In genomic region chr12:53492188-53492587, GRCh38 we compare ENCODE assay signal across 8 cellular contexts. TPM values are rescaled to one million over a fixed set of nuclear protein-coding genes. Genes with fewer than 3 reads are reported as not detected.
A peak's percentile ranks its signal among the peaks of the same experiment; 100 is the strongest.
DNase-seq lines count a peak whose midpoint lies in the region; ATAC-seq, FAIRE-seq and TF ChIP-seq lines count a peak whose summit lies in the region.

No MANE protein-coding gene starts in this region.

- TF ChIP-seq CTCF in astrocyte (IDR thresholded peaks at IDR 0.05; ENCODE audit: insufficient read depth, low read depth, low read length) = no peak
- no peak for TF ChIP-seq CTCF in right lobe of liver (IDR thresholded peaks at IDR 0.05)
- no peak for TF ChIP-seq CTCF in tibial nerve (IDR thresholded peaks at IDR 0.05)

- peaks cover 34% of the 10 kb centered on the region for H3K79me2 ChIP-seq in astrocyte (ENCODE audit: insufficient read depth, low read length)

- H3K4me1 ChIP-seq in astrocyte (ENCODE audit: insufficient read depth, low read length) (peaks cover 11% of the 10 kb centered on the region), right lobe of liver (peaks cover 0 to 10% (median 0%) of the 10 kb centered on the region in 4 donors), tibial nerve (peaks cover 0 to 51% (median 22%) of the 10 kb centered on the region in 4 donors)

- H3K36me3 Mint-ChIP-seq in activated T-cell treated with anti-CD3 and anti-CD28 coated beads, Interleukin-2, amount 50 U/mL, for 72 hours (ENCODE audit: insufficient read depth in 2 of 2) = peaks cover 0 to 6% of the 10 kb centered on the region in 2 donors
- peaks cover 7% of the 10 kb centered on the region for H3K36me3 Mint-ChIP-seq in astrocyte (ENCODE audit: low read depth, unreplicated experiment)

- no peak for DNase-seq in activated T-cell treated with anti-CD3 and anti-CD28 coated beads, Interleukin-2, amount 50 U/mL, for 72 hours
- DNase-seq in activated T-cell treated with anti-CD3 and anti-CD28 coated beads, Interleukin-2, amount 50 U/mL, for 48 hours = no peak
- DNase-seq in astrocyte (ENCODE audit: low read depth) (no peak), right lobe of liver (peak in 1 of 3 donors; percentile 45), tibial nerve (ENCODE audit: low spot score in 2 of 2) (no peak), globus pallidus (ENCODE audit: low spot score) (no peak), GF-D8 (lab: John Stamatoyannopoulos, UW) (no peak), T1000 (lab: John Stamatoyannopoulos, UW) (no peak)

- no peaks in the 10 kb centered on the region for H3K36me3 ChIP-seq in astrocyte (ENCODE audit: insufficient read depth, low read length)
- H3K36me3 ChIP-seq in right lobe of liver = no peaks in the 10 kb centered on the region
- H3K36me3 ChIP-seq in tibial nerve = peaks cover 0 to 12% (median 2%) of the 10 kb centered on the region in 3 donors

- peak overlapping the region; percentile 87 for H3K4me2 ChIP-seq in astrocyte (ENCODE audit: low read length)

- no peak for ATAC-seq in activated T-cell treated with anti-CD3 and anti-CD28 coated beads, Interleukin-2, amount 50 U/mL, for 72 hours (replicated peaks in 1 of 2)
- ATAC-seq in right lobe of liver = no peak

- H4K20me1 ChIP-seq in astrocyte (ENCODE audit: insufficient read depth, low read length) = peaks cover 20% of the 10 kb centered on the region

- peak overlapping the region; percentile 66 to 97 for H3K4me3 Mint-ChIP-seq in activated T-cell treated with anti-CD3 and anti-CD28 coated beads, Interleukin-2, amount 50 U/mL, for 72 hours
- peak overlapping the region; percentile 82 for H3K4me3 Mint-ChIP-seq in astrocyte (ENCODE audit: unreplicated experiment)

- TF ChIP-seq POLR2A in right lobe of liver (IDR thresholded peaks at IDR 0.05) = no peak
- TF ChIP-seq POLR2A in tibial nerve (IDR thresholded peaks at IDR 0.05) = no peak

- H3K27me3 ChIP-seq in astrocyte (ENCODE audit: insufficient read depth, low read length) = no peaks in the 10 kb centered on the region
- H3K27me3 ChIP-seq in right lobe of liver = no peaks in the 10 kb centered on the region
- no peaks in the 10 kb centered on the region for H3K27me3 ChIP-seq in tibial nerve

- H3K27ac Mint-ChIP-seq in activated T-cell treated with anti-CD3 and anti-CD28 coated beads, Interleukin-2, amount 50 U/mL, for 72 hours = peak overlapping the region; percentile 13
- H3K27ac Mint-ChIP-seq in astrocyte (ENCODE audit: unreplicated experiment) = peak overlapping the region; percentile 92

- FAIRE-seq in astrocyte (lab: Jason Lieb, UNC) = no peak

- WGBS in right lobe of liver (ENCODE audit: insufficient coverage, low coverage, low lambda C conversion rate, missing lambda C conversion rate) = 55% methylated on average over 8 of the region's 20 CpGs
- WGBS in tibial nerve, 2 donors = 53 to 58% methylated on average over 17 to 20 of the region's 20 CpGs

- intact Hi-C loops in right lobe of liver (cut with DNase I) = no loop called here

- H3K9ac ChIP-seq in astrocyte (ENCODE audit: low read length) = peak overlapping the region; percentile 75

- H3K4me1 Mint-ChIP-seq in activated T-cell treated with anti-CD3 and anti-CD28 coated beads, Interleukin-2, amount 50 U/mL, for 72 hours (ENCODE audit: low read depth) = peaks cover 29% of the 10 kb centered on the region
- H3K4me1 Mint-ChIP-seq in astrocyte (ENCODE audit: low read depth, unreplicated experiment) = peaks cover 29% of the 10 kb centered on the region

- H3K27me3 Mint-ChIP-seq in activated T-cell treated with anti-CD3 and anti-CD28 coated beads, Interleukin-2, amount 50 U/mL, for 72 hours (ENCODE audit: low read depth) = no peaks in the 10 kb centered on the region
- H3K27me3 Mint-ChIP-seq in astrocyte (ENCODE audit: low read depth, unreplicated experiment) = no peaks in the 10 kb centered on the region

- peak overlapping the region; percentile 42 for H3K4me3 ChIP-seq in astrocyte (ENCODE audit: insufficient read depth, low read depth, low read length)
- peak overlapping the region; percentile 33 to 63 (median 48) for H3K4me3 ChIP-seq in right lobe of liver
- peak overlapping the region; percentile 47 to 72 (median 64) for H3K4me3 ChIP-seq in tibial nerve

- H3K27ac ChIP-seq in astrocyte (ENCODE audit: low read depth, low read length) (peak overlapping the region; percentile 38), right lobe of liver (peak overlapping the region in 1 of 3 donors; percentile 37), tibial nerve (peak overlapping the region; percentile 69 to 91 (median 86))

- H3K9me3 Mint-ChIP-seq in activated T-cell treated with anti-CD3 and anti-CD28 coated beads, Interleukin-2, amount 50 U/mL, for 72 hours = no peaks in the 10 kb centered on the region
- no peaks in the 10 kb centered on the region for H3K9me3 Mint-ChIP-seq in astrocyte (ENCODE audit: unreplicated experiment)

- no peak for TF ChIP-seq EP300 in tibial nerve (IDR thresholded peaks at IDR 0.05)

- H2AFZ ChIP-seq in astrocyte (ENCODE audit: low read depth, low read length) = no peak overlapping the region

- H3K9me3 ChIP-seq in astrocyte (ENCODE audit: insufficient read depth, low read depth, low read length) = no peaks in the 10 kb centered on the region
- H3K9me3 ChIP-seq in right lobe of liver = no peaks in the 10 kb centered on the region
- no peaks in the 10 kb centered on the region for H3K9me3 ChIP-seq in tibial nerve

RNA-seq across cellular contexts. Expression of gene MAP3K12, which starts 7.1 kb away (rescaled TPM):
- total RNA-seq in activated T-cell treated with anti-CD3 and anti-CD28 coated beads, Interleukin-2, amount 50 U/mL, for 72 hours = 10 to 100 TPM; 18.8 to 23.7 TPM
- total RNA-seq in astrocyte = 11.1 and 13.1 TPM in 2 replicates
- 1 to 10 TPM in 4 of 6 experiments, under 1 TPM in 2; 0.68 to 2.9 (median 1.5) TPM for total RNA-seq in right lobe of liver
- total RNA-seq in tibial nerve = 10 to 100 TPM; 35.6 to 95.1 (median 58.3) TPM

RNA-seq across cellular contexts. Expression of gene TARBP2, which starts 8.9 kb away (rescaled TPM):
- total RNA-seq in activated T-cell treated with anti-CD3 and anti-CD28 coated beads, Interleukin-2, amount 50 U/mL, for 72 hours = 10 to 100 TPM; 37.7 to 40.7 TPM
- total RNA-seq in astrocyte (40.4 and 51.1 TPM in 2 replicates), right lobe of liver (10 to 100 TPM; 15.1 to 20.8 (median 17.8) TPM), tibial nerve (10 to 100 TPM; 25.3 to 56.4 (median 36.1) TPM)

RNA-seq across cellular contexts. Expression of gene NPFF, which starts 15.1 kb away (rescaled TPM):
- total RNA-seq in activated T-cell treated with anti-CD3 and anti-CD28 coated beads, Interleukin-2, amount 50 U/mL, for 72 hours = 1 to 10 TPM in 1 of 2 donors, not detected in 1; 1.3 TPM
- total RNA-seq in astrocyte = 0.82 TPM in 1 of 2 replicates, not detected in the other
- not detected for total RNA-seq in right lobe of liver
- total RNA-seq in tibial nerve = not detected

RNA-seq across cellular contexts. Expression of gene PCBP2, which starts 40.3 kb away (rescaled TPM):
- 1,000 to 10,000 TPM; 1,155 to 1,265 TPM for total RNA-seq in activated T-cell treated with anti-CD3 and anti-CD28 coated beads, Interleukin-2, amount 50 U/mL, for 72 hours
- 708 and 733 TPM in 2 replicates for total RNA-seq in astrocyte
- total RNA-seq in right lobe of liver = 100 to 1,000 TPM; 254 to 463 (median 347) TPM
- total RNA-seq in tibial nerve = 100 to 1,000 TPM; 414 to 583 (median 490) TPM

RNA-seq across cellular contexts. Expression of gene PRR13, which starts 50.7 kb away (rescaled TPM):
- total RNA-seq in activated T-cell treated with anti-CD3 and anti-CD28 coated beads, Interleukin-2, amount 50 U/mL, for 72 hours = 100 to 1,000 TPM; 109 to 145 TPM
- total RNA-seq in astrocyte (159 and 190 TPM in 2 replicates), right lobe of liver (10 to 100 TPM; 35.9 to 91.2 (median 61.0) TPM), tibial nerve (100 to 1,000 TPM in 1 of 4 donors, 10 to 100 TPM in 3; 54.6 to 125 (median 57.0) TPM)
